Comparison of ENCODE assay signal across 13 cellular contexts in genomic region chr11:18319914-18320313, GRCh38. TPM values are rescaled to one million over a fixed set of nuclear protein-coding genes. Genes with fewer than 3 reads are reported as not detected.
DNase-seq lines count a peak whose midpoint lies in the region; ATAC-seq and TF ChIP-seq lines count a peak whose summit lies in the region.
"Had no signal": no experiment of that assay in that cellular context is flagged by ENCODE, and none has a peak within 500 bp of the region (broad histone marks: within the 10 kb centered on the region; RNA-seq: fewer than 3 reads in every experiment).

No MANE protein-coding gene starts in this region.

- H3K9ac ChIP-seq in BLaER1, result 0 out of 2 replicates have a peak overlapping the region, but pooled peaks have one; percentile 99

- H3K27me3 ChIP-seq in BLaER1, result no peaks in the 10 kb centered on the region
- H3K27me3 ChIP-seq in naive thymus-derived CD4-positive, alpha-beta T cell (ENCODE audit: control insufficient read depth in 2 of 2, insufficient read depth in 2 of 2, low read length in 2 of 2), result no peaks in the 10 kb centered on the region
- H3K27me3 ChIP-seq: heart right ventricle had no signal

- H3K4me3 ChIP-seq in BLaER1, result no peak overlapping the region
- H3K4me3 ChIP-seq in HEK293 (ENCODE audit: low read depth, low read length), result no peak overlapping the region
- H3K4me3 ChIP-seq in naive thymus-derived CD4-positive, alpha-beta T cell (ENCODE audit: low read length), result no peak overlapping the region

- POLR2A ChIA-PET in HEK293 (lab: Yijun Ruan, JAX), result interaction anchor here (0.5 to 3.8 kb wide), 2 partner anchors 18 to 75 kb away, joined by 3 to 30 read pairs; partner anchors contain the start of gene LDHA
- POLR2A ChIA-PET in naive thymus-derived CD4-positive, alpha-beta T cell (lab: Charles Lee), result interaction anchor here (0.7 to 4.2 kb wide), 6 partner anchors 15 to 317 kb away, joined by 3 to 85 read pairs (median 4); partner anchors contain the start of gene LDHA

- H3K4me1 ChIP-seq in BLaER1, result peaks cover 44% of the 10 kb centered on the region
- no peaks in the 10 kb centered on the region for H3K4me1 ChIP-seq in HEK293 (ENCODE audit: control insufficient read depth, insufficient read depth, low read length)
- peaks cover 26 to 30% of the 10 kb centered on the region in 2 donors for H3K4me1 ChIP-seq in naive thymus-derived CD4-positive, alpha-beta T cell (ENCODE audit: control insufficient read depth in 2 of 2, insufficient read depth in 2 of 2, low read length in 2 of 2)

- peaks cover 26% of the 10 kb centered on the region for H3K36me3 Mint-ChIP-seq in activated naive CD8-positive, alpha-beta T cell treated with anti-CD3 and anti-CD28 coated beads, Interleukin-2, amount 50 U/mL, for 24 hours (ENCODE audit: low read depth)
- H3K36me3 Mint-ChIP-seq in naive thymus-derived CD4-positive, alpha-beta T cell, result peaks cover 0 to 28% (median 14%) of the 10 kb centered on the region in 5 donors

- H3K4me1 Mint-ChIP-seq in activated naive CD8-positive, alpha-beta T cell treated with anti-CD3 and anti-CD28 coated beads, Interleukin-2, amount 50 U/mL, for 24 hours, result peaks cover 57% of the 10 kb centered on the region
- H3K4me1 Mint-ChIP-seq in naive thymus-derived CD4-positive, alpha-beta T cell, result peaks cover 50 to 74% (median 66%) of the 10 kb centered on the region in 7 donors

- TF ChIP-seq CTCF in HEK293 (tag by site-specific recombination; IDR thresholded peaks at IDR 0.05), result no peak

- H3K4me2 ChIP-seq in BLaER1, result peak overlapping the region; percentile 91

- H3K27ac ChIP-seq in BLaER1 (no peak overlapping the region), HEK293 (ENCODE audit: extremely low read depth, low read depth, low read length) (no peak overlapping the region)
- H3K27ac ChIP-seq in naive thymus-derived CD4-positive, alpha-beta T cell (ENCODE audit: low read depth, low read length), result no peak overlapping the region

- DNase-seq in activated naive CD8-positive, alpha-beta T cell treated with anti-CD3 and anti-CD28 coated beads, Interleukin-2, amount 50 U/mL, for 24 hours, result no peak
- no peak for DNase-seq in naive thymus-derived CD4-positive, alpha-beta T cell
- no peak for DNase-seq in EL
- DNase-seq in SW480 (ENCODE audit: low spot score), result no peak
- no peak for DNase-seq in SK-N-DZ (ENCODE audit: low spot score)
- DNase-seq: activated naive CD4-positive, alpha-beta T cell; effector memory CD4-positive, alpha-beta T cell; heart right ventricle; NCI-H2081 treated with DMSO at 0.1 percent for 48 hours; small intestine had no signal

- peaks cover 36% of the 10 kb centered on the region for H3K36me3 ChIP-seq in BLaER1
- H3K36me3 ChIP-seq in HEK293 (ENCODE audit: control insufficient read depth in 2 of 2, insufficient read depth in 1 of 2, low read length in 2 of 2), result peaks cover 0 to 19% of the 10 kb centered on the region in 2 experiments; a peak in 1 of 3 replicates
- H3K36me3 ChIP-seq in naive thymus-derived CD4-positive, alpha-beta T cell (ENCODE audit: control insufficient read depth in 2 of 3, insufficient read depth in 3 of 3, low read length in 3 of 3), result peaks cover 0 to 8% (median 0%) of the 10 kb centered on the region in 3 experiments

- peaks cover 8% of the 10 kb centered on the region; the same call in 1 of the 2 replicates for H4K20me1 ChIP-seq in BLaER1

- no peaks in the 10 kb centered on the region for H3K9me3 ChIP-seq in BLaER1
- no peaks in the 10 kb centered on the region for H3K9me3 ChIP-seq in HEK293 (ENCODE audit: control insufficient read depth, insufficient read depth, low read depth, low read length)
- no peaks in the 10 kb centered on the region for H3K9me3 ChIP-seq in naive thymus-derived CD4-positive, alpha-beta T cell (ENCODE audit: control insufficient read depth in 2 of 3, low read length in 3 of 3)
- H3K9me3 ChIP-seq: heart right ventricle had no signal

- H3K27ac Mint-ChIP-seq in activated naive CD8-positive, alpha-beta T cell treated with anti-CD3 and anti-CD28 coated beads, Interleukin-2, amount 50 U/mL, for 24 hours, result no peak overlapping the region
- peak overlapping the region in 7 of 9 donors; percentile 18 to 100 (median 79) for H3K27ac Mint-ChIP-seq in naive thymus-derived CD4-positive, alpha-beta T cell

- no peaks in the 10 kb centered on the region for H3K9me3 Mint-ChIP-seq in activated naive CD8-positive, alpha-beta T cell treated with anti-CD3 and anti-CD28 coated beads, Interleukin-2, amount 50 U/mL, for 24 hours
- peaks cover 0 to 3% (median 0%) of the 10 kb centered on the region in 11 donors for H3K9me3 Mint-ChIP-seq in naive thymus-derived CD4-positive, alpha-beta T cell

- H3K4me3 Mint-ChIP-seq in activated naive CD8-positive, alpha-beta T cell treated with anti-CD3 and anti-CD28 coated beads, Interleukin-2, amount 50 U/mL, for 24 hours, result peak overlapping the region; percentile 96
- H3K4me3 Mint-ChIP-seq in naive thymus-derived CD4-positive, alpha-beta T cell, result peak overlapping the region; percentile 13 to 95 (median 59)

- CTCF ChIA-PET in HEK293 (lab: Yijun Ruan, JAX), result no interaction called here
- CTCF ChIA-PET in naive thymus-derived CD4-positive, alpha-beta T cell (lab: Charles Lee), result interaction anchor here (0.9 kb wide), 1 partner anchor 402 kb away, joined by 4 read pairs; no protein-coding TSS in a partner anchor

- H3K27me3 Mint-ChIP-seq in activated naive CD8-positive, alpha-beta T cell treated with anti-CD3 and anti-CD28 coated beads, Interleukin-2, amount 50 U/mL, for 24 hours, result no peaks in the 10 kb centered on the region
- peaks cover 0 to 2% (median 0%) of the 10 kb centered on the region in 5 donors for H3K27me3 Mint-ChIP-seq in naive thymus-derived CD4-positive, alpha-beta T cell

- intact Hi-C loops in naive thymus-derived CD4-positive, alpha-beta T cell (cut with micrococcal nuclease), result loop anchor here (5.0 to 10.0 kb wide), 6 partner anchors 213 to 1113 kb away; partner anchors contain the start of genes PIK3C2A (in 1 of the 2), SAAL1 (in 1 of the 2), UEVLD (in 1 of the 2) and ZDHHC13 (in 1 of the 2)

- ATAC-seq in activated naive CD8-positive, alpha-beta T cell treated with anti-CD3 and anti-CD28 coated beads, Interleukin-2, amount 50 U/mL, for 24 hours, result no peak
- ATAC-seq in naive thymus-derived CD4-positive, alpha-beta T cell, result no peak
- ATAC-seq in HG03571 (IDR thresholded peaks at IDR 0.05; ENCODE audit: unreplicated experiment), result no peak
- ATAC-seq: heart right ventricle had no signal

TF ChIP-seq in HEK293, 187 proteins besides CTCF, POLR2A, EP300 and RAD21:
- TF ChIP-seq ZNF785 (tag by site-specific recombination; IDR thresholded peaks at IDR 0.05) (no peak), ZNF416 (tag by site-specific recombination; IDR thresholded peaks at IDR 0.05) (no peak), PRDM10 (tag by site-specific recombination; IDR thresholded peaks at IDR 0.05) (peak; percentile 79)

RNA-seq across cellular contexts. Expression of gene HPS5, which starts 2.0 kb away (rescaled TPM):
- 10 to 100 TPM; 13.0 to 22.3 (median 16.6) TPM for total RNA-seq in naive thymus-derived CD4-positive, alpha-beta T cell
- 10 to 100 TPM; 13.2 to 15.6 TPM for polyA plus RNA-seq in naive thymus-derived CD4-positive, alpha-beta T cell
- 23.0 and 24.0 TPM in 2 replicates for polyA plus RNA-seq in SK-N-DZ (2014; cell fraction: cytosol; rRNA removed)
- polyA plus RNA-seq in SK-N-DZ (2014; cell fraction: nucleus; rRNA removed), result 19.7 and 72.2 TPM in 2 replicates

RNA-seq across cellular contexts. Expression of gene GTF2H1, which starts 2.5 kb away (rescaled TPM):
- 10 to 100 TPM; 26.3 to 63.2 (median 59.0) TPM for total RNA-seq in naive thymus-derived CD4-positive, alpha-beta T cell
- 10 to 100 TPM; 39.3 to 43.2 TPM for polyA plus RNA-seq in naive thymus-derived CD4-positive, alpha-beta T cell
- polyA plus RNA-seq in SK-N-DZ (2014; cell fraction: cytosol; rRNA removed), result 41.6 and 51.7 TPM in 2 replicates
- 48.6 and 69.7 TPM in 2 replicates for polyA plus RNA-seq in SK-N-DZ (2014; cell fraction: nucleus; rRNA removed)

RNA-seq across cellular contexts. Expression of gene SAA1, which starts 53.9 kb away (rescaled TPM):
- total RNA-seq in naive thymus-derived CD4-positive, alpha-beta T cell, result not detected
- polyA plus RNA-seq in naive thymus-derived CD4-positive, alpha-beta T cell, result not detected
- not detected in 2 replicates for polyA plus RNA-seq in SK-N-DZ (2014; cell fraction: cytosol; rRNA removed)
- polyA plus RNA-seq in SK-N-DZ (2014; cell fraction: nucleus; rRNA removed), result not detected in 2 replicates
